ENCODE assay signal across 2 cellular contexts in genomic region chr10:4119107-4119506, GRCh38.
TF ChIP-seq lines count a peak whose summit lies in the region.

No MANE protein-coding gene starts in this region.

TF ChIP-seq in SK-N-SH, 30 proteins besides CTCF, POLR2A, EP300 and RAD21:
- 0 out of 2 replicates have a peak, but pooled peaks have one; percentile 26 for TF ChIP-seq GATA2 (CRISPR knock-in tag; IDR thresholded peaks at IDR 0.05)
- TF ChIP-seq TAF1 (IDR thresholded peaks at IDR 0.05; ENCODE audit: borderline replicate concordance, low read depth, low read length) = no peak
- TF ChIP-seq FOXJ3 (CRISPR knock-in tag; IDR thresholded peaks at IDR 0.05) = no peak
- TF ChIP-seq CHD2 (IDR thresholded peaks at IDR 0.05; ENCODE audit: low read length, partially characterized antibody) = no peak

TF ChIP-seq in SK-N-SH treated with all-trans-retinoic acid at 6 μM for 48 hours, 23 proteins besides CTCF, POLR2A, EP300 and RAD21:
- TF ChIP-seq CSDC2 (CRISPR knock-in tag; IDR thresholded peaks at IDR 0.05) = no peak
- TF ChIP-seq GLIS3 (CRISPR knock-in tag; IDR thresholded peaks at IDR 0.05) = no peak
- TF ChIP-seq CREB5 (CRISPR knock-in tag; IDR thresholded peaks at IDR 0.05; ENCODE audit: low read depth) = no peak
